1 cellular context compared by ENCODE assay signal in genomic region chr20:62401331-62401779, GRCh38.
TF ChIP-seq lines count a peak whose summit lies in the region.

No MANE protein-coding gene starts in this region.

TF ChIP-seq in A549, 52 proteins besides CTCF, POLR2A, EP300 and RAD21:
- TF ChIP-seq FOSB (CRISPR knock-in tag; IDR thresholded peaks at IDR 0.05): no peak
- no peak for TF ChIP-seq BHLHE40 (IDR thresholded peaks at IDR 0.05; ENCODE audit: low read depth, low read length)
- TF ChIP-seq CBX2 (IDR thresholded peaks at IDR 0.05; ENCODE audit: borderline replicate concordance, low read depth): no peak
- no peak for TF ChIP-seq REST (IDR thresholded peaks at IDR 0.05)
- TF ChIP-seq KDM1A (IDR thresholded peaks at IDR 0.05; ENCODE audit: low read depth): no peak
- TF ChIP-seq KDM5A (IDR thresholded peaks at IDR 0.05): no peak
- TF ChIP-seq SREBF2 (IDR thresholded peaks at IDR 0.05): no peak
- no peak for TF ChIP-seq TFCP2L1 (CRISPR knock-in tag; IDR thresholded peaks at IDR 0.05)
- TF ChIP-seq ZC3H11A (IDR thresholded peaks at IDR 0.05): no peak
- no peak for TF ChIP-seq JUNB (IDR thresholded peaks at IDR 0.05)
- no peak for TF ChIP-seq ATOH8 (CRISPR knock-in tag; IDR thresholded peaks at IDR 0.05; ENCODE audit: low read depth)
- TF ChIP-seq USF2 (IDR thresholded peaks at IDR 0.05): no peak
- no peak for TF ChIP-seq MAX (IDR thresholded peaks at IDR 0.05)
- no peak for TF ChIP-seq MYC (IDR thresholded peaks at IDR 0.05; ENCODE audit: borderline replicate concordance, low read length)
TF ChIP-seq in A549: peak in this region for 0.
